In genomic region chr1:160342953-160343869, GRCh38 we compare ENCODE assay signal across 1 cellular context.
TF ChIP-seq lines count a peak whose summit lies in the region.

COPA (minus strand) TSS chr1:160343250; CDS start chr1:160343170, 80 bp downstream.
NCSTN (plus strand) TSS chr1:160343383; CDS start chr1:160343397, 14 bp downstream.

TF ChIP-seq in K562, 482 proteins besides CTCF, POLR2A, EP300 and RAD21 (continued from another document and continues in another):
- TF ChIP-seq, protein P1, sequence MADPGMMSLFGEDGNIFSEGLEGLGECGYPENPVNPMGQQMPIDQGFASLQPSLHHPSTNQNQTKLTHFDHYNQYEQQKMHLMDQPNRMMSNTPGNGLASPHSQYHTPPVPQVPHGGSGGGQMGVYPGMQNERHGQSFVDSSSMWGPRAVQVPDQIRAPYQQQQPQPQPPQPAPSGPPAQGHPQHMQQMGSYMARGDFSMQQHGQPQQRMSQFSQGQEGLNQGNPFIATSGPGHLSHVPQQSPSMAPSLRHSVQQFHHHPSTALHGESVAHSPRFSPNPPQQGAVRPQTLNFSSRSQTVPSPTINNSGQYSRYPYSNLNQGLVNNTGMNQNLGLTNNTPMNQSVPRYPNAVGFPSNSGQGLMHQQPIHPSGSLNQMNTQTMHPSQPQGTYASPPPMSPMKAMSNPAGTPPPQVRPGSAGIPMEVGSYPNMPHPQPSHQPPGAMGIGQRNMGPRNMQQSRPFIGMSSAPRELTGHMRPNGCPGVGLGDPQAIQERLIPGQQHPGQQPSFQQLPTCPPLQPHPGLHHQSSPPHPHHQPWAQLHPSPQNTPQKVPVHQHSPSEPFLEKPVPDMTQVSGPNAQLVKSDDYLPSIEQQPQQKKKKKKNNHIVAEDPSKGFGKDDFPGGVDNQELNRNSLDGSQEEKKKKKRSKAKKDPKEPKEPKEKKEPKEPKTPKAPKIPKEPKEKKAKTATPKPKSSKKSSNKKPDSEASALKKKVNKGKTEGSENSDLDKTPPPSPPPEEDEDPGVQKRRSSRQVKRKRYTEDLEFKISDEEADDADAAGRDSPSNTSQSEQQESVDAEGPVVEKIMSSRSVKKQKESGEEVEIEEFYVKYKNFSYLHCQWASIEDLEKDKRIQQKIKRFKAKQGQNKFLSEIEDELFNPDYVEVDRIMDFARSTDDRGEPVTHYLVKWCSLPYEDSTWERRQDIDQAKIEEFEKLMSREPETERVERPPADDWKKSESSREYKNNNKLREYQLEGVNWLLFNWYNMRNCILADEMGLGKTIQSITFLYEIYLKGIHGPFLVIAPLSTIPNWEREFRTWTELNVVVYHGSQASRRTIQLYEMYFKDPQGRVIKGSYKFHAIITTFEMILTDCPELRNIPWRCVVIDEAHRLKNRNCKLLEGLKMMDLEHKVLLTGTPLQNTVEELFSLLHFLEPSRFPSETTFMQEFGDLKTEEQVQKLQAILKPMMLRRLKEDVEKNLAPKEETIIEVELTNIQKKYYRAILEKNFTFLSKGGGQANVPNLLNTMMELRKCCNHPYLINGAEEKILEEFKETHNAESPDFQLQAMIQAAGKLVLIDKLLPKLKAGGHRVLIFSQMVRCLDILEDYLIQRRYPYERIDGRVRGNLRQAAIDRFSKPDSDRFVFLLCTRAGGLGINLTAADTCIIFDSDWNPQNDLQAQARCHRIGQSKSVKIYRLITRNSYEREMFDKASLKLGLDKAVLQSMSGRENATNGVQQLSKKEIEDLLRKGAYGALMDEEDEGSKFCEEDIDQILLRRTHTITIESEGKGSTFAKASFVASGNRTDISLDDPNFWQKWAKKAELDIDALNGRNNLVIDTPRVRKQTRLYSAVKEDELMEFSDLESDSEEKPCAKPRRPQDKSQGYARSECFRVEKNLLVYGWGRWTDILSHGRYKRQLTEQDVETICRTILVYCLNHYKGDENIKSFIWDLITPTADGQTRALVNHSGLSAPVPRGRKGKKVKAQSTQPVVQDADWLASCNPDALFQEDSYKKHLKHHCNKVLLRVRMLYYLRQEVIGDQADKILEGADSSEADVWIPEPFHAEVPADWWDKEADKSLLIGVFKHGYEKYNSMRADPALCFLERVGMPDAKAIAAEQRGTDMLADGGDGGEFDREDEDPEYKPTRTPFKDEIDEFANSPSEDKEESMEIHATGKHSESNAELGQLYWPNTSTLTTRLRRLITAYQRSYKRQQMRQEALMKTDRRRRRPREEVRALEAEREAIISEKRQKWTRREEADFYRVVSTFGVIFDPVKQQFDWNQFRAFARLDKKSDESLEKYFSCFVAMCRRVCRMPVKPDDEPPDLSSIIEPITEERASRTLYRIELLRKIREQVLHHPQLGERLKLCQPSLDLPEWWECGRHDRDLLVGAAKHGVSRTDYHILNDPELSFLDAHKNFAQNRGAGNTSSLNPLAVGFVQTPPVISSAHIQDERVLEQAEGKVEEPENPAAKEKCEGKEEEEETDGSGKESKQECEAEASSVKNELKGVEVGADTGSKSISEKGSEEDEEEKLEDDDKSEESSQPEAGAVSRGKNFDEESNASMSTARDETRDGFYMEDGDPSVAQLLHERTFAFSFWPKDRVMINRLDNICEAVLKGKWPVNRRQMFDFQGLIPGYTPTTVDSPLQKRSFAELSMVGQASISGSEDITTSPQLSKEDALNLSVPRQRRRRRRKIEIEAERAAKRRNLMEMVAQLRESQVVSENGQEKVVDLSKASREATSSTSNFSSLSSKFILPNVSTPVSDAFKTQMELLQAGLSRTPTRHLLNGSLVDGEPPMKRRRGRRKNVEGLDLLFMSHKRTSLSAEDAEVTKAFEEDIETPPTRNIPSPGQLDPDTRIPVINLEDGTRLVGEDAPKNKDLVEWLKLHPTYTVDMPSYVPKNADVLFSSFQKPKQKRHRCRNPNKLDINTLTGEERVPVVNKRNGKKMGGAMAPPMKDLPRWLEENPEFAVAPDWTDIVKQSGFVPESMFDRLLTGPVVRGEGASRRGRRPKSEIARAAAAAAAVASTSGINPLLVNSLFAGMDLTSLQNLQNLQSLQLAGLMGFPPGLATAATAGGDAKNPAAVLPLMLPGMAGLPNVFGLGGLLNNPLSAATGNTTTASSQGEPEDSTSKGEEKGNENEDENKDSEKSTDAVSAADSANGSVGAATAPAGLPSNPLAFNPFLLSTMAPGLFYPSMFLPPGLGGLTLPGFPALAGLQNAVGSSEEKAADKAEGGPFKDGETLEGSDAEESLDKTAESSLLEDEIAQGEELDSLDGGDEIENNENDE (IDR thresholded peaks at IDR 0.05; ENCODE audit: low read depth, low read length): no peak
- TF ChIP-seq TSHZ1 (CRISPR knock-in tag; IDR thresholded peaks at IDR 0.05): no peak
- TF ChIP-seq, protein P2, sequence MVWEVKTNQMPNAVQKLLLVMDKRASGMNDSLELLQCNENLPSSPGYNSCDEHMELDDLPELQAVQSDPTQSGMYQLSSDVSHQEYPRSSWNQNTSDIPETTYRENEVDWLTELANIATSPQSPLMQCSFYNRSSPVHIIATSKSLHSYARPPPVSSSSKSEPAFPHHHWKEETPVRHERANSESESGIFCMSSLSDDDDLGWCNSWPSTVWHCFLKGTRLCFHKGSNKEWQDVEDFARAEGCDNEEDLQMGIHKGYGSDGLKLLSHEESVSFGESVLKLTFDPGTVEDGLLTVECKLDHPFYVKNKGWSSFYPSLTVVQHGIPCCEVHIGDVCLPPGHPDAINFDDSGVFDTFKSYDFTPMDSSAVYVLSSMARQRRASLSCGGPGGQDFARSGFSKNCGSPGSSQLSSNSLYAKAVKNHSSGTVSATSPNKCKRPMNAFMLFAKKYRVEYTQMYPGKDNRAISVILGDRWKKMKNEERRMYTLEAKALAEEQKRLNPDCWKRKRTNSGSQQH (CRISPR knock-in tag; IDR thresholded peaks at IDR 0.05): peak; percentile 54; the same call in 1 of the 2 replicates
- TF ChIP-seq CBX1 (IDR thresholded peaks at IDR 0.05; ENCODE audit: low read depth): peak; percentile 56; the same call in 1 of the 2 replicates
- TF ChIP-seq RBM34 (IDR thresholded peaks at IDR 0.05; ENCODE audit: borderline replicate concordance, insufficient read depth, low read length): no peak
- TF ChIP-seq, protein P3, sequence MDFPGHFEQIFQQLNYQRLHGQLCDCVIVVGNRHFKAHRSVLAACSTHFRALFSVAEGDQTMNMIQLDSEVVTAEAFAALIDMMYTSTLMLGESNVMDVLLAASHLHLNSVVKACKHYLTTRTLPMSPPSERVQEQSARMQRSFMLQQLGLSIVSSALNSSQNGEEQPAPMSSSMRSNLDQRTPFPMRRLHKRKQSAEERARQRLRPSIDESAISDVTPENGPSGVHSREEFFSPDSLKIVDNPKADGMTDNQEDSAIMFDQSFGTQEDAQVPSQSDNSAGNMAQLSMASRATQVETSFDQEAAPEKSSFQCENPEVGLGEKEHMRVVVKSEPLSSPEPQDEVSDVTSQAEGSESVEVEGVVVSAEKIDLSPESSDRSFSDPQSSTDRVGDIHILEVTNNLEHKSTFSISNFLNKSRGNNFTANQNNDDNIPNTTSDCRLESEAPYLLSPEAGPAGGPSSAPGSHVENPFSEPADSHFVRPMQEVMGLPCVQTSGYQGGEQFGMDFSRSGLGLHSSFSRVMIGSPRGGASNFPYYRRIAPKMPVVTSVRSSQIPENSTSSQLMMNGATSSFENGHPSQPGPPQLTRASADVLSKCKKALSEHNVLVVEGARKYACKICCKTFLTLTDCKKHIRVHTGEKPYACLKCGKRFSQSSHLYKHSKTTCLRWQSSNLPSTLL (IDR thresholded peaks at IDR 0.05): peak; percentile 64
- TF ChIP-seq POLR2AphosphoS2 (IDR thresholded peaks at IDR 0.05; ENCODE audit: low read length): peak; percentile 55; the same call in 1 of the 2 replicates
- TF ChIP-seq, protein P4, sequence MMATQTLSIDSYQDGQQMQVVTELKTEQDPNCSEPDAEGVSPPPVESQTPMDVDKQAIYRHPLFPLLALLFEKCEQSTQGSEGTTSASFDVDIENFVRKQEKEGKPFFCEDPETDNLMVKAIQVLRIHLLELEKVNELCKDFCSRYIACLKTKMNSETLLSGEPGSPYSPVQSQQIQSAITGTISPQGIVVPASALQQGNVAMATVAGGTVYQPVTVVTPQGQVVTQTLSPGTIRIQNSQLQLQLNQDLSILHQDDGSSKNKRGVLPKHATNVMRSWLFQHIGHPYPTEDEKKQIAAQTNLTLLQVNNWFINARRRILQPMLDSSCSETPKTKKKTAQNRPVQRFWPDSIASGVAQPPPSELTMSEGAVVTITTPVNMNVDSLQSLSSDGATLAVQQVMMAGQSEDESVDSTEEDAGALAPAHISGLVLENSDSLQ (IDR thresholded peaks at IDR 0.05): peak; percentile 77
- TF ChIP-seq HOXB6 (CRISPR knock-in tag; IDR thresholded peaks at IDR 0.05; ENCODE audit: borderline replicate concordance): no peak
- TF ChIP-seq ETV1 (tag; conservative IDR thresholded peaks at IDR 0.05; ENCODE audit: low read depth): peak; percentile 84
- no peak for TF ChIP-seq ARHGAP35 (IDR thresholded peaks at IDR 0.05; ENCODE audit: partially characterized antibody)
- no peak for TF ChIP-seq YBX1 (IDR thresholded peaks at IDR 0.05)
- TF ChIP-seq NRF1 (conservative IDR thresholded peaks at IDR 0.05 in 1 of 2, IDR thresholded peaks at IDR 0.05 in 1 of 2): peak in 1 of 2 experiments; percentile 33; a peak in 1 of 4 replicates
- peak; percentile 46; the same call in 1 of the 2 replicates for TF ChIP-seq TCF7 (IDR thresholded peaks at IDR 0.05; ENCODE audit: borderline replicate concordance)
- TF ChIP-seq, protein P5, sequence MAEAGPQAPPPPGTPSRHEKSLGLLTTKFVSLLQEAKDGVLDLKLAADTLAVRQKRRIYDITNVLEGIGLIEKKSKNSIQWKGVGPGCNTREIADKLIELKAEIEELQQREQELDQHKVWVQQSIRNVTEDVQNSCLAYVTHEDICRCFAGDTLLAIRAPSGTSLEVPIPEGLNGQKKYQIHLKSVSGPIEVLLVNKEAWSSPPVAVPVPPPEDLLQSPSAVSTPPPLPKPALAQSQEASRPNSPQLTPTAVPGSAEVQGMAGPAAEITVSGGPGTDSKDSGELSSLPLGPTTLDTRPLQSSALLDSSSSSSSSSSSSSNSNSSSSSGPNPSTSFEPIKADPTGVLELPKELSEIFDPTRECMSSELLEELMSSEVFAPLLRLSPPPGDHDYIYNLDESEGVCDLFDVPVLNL (CRISPR knock-in tag; IDR thresholded peaks at IDR 0.05; ENCODE audit: low read depth): no peak
- TF ChIP-seq TAF1 (IDR thresholded peaks at IDR 0.05; ENCODE audit: control insufficient read depth, extremely low read depth, insufficient read depth, low read length, severe bottlenecking): peak; percentile 98
- TF ChIP-seq, protein P6, sequence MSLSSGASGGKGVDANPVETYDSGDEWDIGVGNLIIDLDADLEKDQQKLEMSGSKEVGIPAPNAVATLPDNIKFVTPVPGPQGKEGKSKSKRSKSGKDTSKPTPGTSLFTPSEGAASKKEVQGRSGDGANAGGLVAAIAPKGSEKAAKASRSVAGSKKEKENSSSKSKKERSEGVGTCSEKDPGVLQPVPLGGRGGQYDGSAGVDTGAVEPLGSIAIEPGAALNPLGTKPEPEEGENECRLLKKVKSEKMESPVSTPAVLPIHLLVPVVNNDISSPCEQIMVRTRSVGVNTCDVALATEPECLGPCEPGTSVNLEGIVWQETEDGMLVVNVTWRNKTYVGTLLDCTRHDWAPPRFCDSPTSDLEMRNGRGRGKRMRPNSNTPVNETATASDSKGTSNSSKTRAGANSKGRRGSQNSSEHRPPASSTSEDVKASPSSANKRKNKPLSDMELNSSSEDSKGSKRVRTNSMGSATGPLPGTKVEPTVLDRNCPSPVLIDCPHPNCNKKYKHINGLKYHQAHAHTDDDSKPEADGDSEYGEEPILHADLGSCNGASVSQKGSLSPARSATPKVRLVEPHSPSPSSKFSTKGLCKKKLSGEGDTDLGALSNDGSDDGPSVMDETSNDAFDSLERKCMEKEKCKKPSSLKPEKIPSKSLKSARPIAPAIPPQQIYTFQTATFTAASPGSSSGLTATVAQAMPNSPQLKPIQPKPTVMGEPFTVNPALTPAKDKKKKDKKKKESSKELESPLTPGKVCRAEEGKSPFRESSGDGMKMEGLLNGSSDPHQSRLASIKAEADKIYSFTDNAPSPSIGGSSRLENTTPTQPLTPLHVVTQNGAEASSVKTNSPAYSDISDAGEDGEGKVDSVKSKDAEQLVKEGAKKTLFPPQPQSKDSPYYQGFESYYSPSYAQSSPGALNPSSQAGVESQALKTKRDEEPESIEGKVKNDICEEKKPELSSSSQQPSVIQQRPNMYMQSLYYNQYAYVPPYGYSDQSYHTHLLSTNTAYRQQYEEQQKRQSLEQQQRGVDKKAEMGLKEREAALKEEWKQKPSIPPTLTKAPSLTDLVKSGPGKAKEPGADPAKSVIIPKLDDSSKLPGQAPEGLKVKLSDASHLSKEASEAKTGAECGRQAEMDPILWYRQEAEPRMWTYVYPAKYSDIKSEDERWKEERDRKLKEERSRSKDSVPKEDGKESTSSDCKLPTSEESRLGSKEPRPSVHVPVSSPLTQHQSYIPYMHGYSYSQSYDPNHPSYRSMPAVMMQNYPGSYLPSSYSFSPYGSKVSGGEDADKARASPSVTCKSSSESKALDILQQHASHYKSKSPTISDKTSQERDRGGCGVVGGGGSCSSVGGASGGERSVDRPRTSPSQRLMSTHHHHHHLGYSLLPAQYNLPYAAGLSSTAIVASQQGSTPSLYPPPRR (CRISPR knock-in tag; IDR thresholded peaks at IDR 0.05; ENCODE audit: borderline replicate concordance): 0 out of 2 replicates have a peak, but pooled peaks have one; percentile 57
